ENCODE assay signal across 13 cellular contexts in genomic region chr16:3854740-3855139, GRCh38. TPM values are rescaled to one million over a fixed set of nuclear protein-coding genes. Genes with fewer than 3 reads are reported as not detected.
A peak's percentile ranks its signal among the peaks of the same experiment; 100 is the strongest.
DNase-seq lines count a peak whose midpoint lies in the region; ATAC-seq and TF ChIP-seq lines count a peak whose summit lies in the region.
"Had no signal": no experiment of that assay in that cellular context is flagged by ENCODE, and none has a peak within 500 bp of the region (broad histone marks: within the 10 kb centered on the region; RNA-seq: fewer than 3 reads in every experiment).

No MANE protein-coding gene starts in this region.

- no peaks in the 10 kb centered on the region for H3K9me3 Mint-ChIP-seq in activated naive CD8-positive, alpha-beta T cell treated with anti-CD3 and anti-CD28 coated beads, Interleukin-2, amount 10 ng/mL, durations not matched to agents 7 days and 5 days
- no peaks in the 10 kb centered on the region for H3K9me3 Mint-ChIP-seq in activated naive CD8-positive, alpha-beta T cell treated with anti-CD3 and anti-CD28 coated beads for 36 hours
- no peaks in the 10 kb centered on the region for H3K9me3 Mint-ChIP-seq in type B pancreatic cell
- H3K9me3 Mint-ChIP-seq: activated CD4-positive, alpha-beta T cell treated with anti-CD3 and anti-CD28 coated beads, Interleukin-2, amount 10 ng/mL, durations not matched to agents 7 days and 5 days had no signal

- no peak for TF ChIP-seq EP300 in sigmoid colon (IDR thresholded peaks at IDR 0.05)

- no peak overlapping the region for H3K4me3 Mint-ChIP-seq in activated naive CD8-positive, alpha-beta T cell treated with anti-CD3 and anti-CD28 coated beads, Interleukin-2, amount 10 ng/mL, durations not matched to agents 7 days and 5 days
- no peak overlapping the region for H3K4me3 Mint-ChIP-seq in activated naive CD8-positive, alpha-beta T cell treated with anti-CD3 and anti-CD28 coated beads for 36 hours
- H3K4me3 Mint-ChIP-seq in type B pancreatic cell = peak overlapping the region; percentile 26
- H3K4me3 Mint-ChIP-seq: activated CD4-positive, alpha-beta T cell treated with anti-CD3 and anti-CD28 coated beads, Interleukin-2, amount 10 ng/mL, durations not matched to agents 7 days and 5 days had no signal

- peak overlapping the region; percentile 2 for H3K27ac Mint-ChIP-seq in activated naive CD8-positive, alpha-beta T cell treated with anti-CD3 and anti-CD28 coated beads, Interleukin-2, amount 10 ng/mL, durations not matched to agents 7 days and 5 days
- no peak overlapping the region for H3K27ac Mint-ChIP-seq in activated naive CD8-positive, alpha-beta T cell treated with anti-CD3 and anti-CD28 coated beads for 36 hours
- H3K27ac Mint-ChIP-seq in type B pancreatic cell = peak overlapping the region; percentile 58
- H3K27ac Mint-ChIP-seq: activated CD4-positive, alpha-beta T cell treated with anti-CD3 and anti-CD28 coated beads, Interleukin-2, amount 10 ng/mL, durations not matched to agents 7 days and 5 days had no signal

- no peaks in the 10 kb centered on the region for H3K27me3 Mint-ChIP-seq in activated naive CD8-positive, alpha-beta T cell treated with anti-CD3 and anti-CD28 coated beads, Interleukin-2, amount 10 ng/mL, durations not matched to agents 7 days and 5 days
- H3K27me3 Mint-ChIP-seq in activated naive CD8-positive, alpha-beta T cell treated with anti-CD3 and anti-CD28 coated beads for 36 hours = no peaks in the 10 kb centered on the region
- no peaks in the 10 kb centered on the region for H3K27me3 Mint-ChIP-seq in type B pancreatic cell
- H3K27me3 Mint-ChIP-seq: activated CD4-positive, alpha-beta T cell treated with anti-CD3 and anti-CD28 coated beads, Interleukin-2, amount 10 ng/mL, durations not matched to agents 7 days and 5 days had no signal

- H3K4me1 Mint-ChIP-seq in activated naive CD8-positive, alpha-beta T cell treated with anti-CD3 and anti-CD28 coated beads, Interleukin-2, amount 10 ng/mL, durations not matched to agents 7 days and 5 days = peaks cover 31% of the 10 kb centered on the region
- peaks cover 61% of the 10 kb centered on the region for H3K4me1 Mint-ChIP-seq in activated naive CD8-positive, alpha-beta T cell treated with anti-CD3 and anti-CD28 coated beads for 36 hours
- H3K4me1 Mint-ChIP-seq in type B pancreatic cell (ENCODE audit: unreplicated experiment) = peaks cover 38% of the 10 kb centered on the region

- POLR2A ChIA-PET in activated naive CD8-positive, alpha-beta T cell treated with anti-CD3 and anti-CD28 coated beads, Interleukin-2, amount 10 ng/mL, durations not matched to agents 7 days and 5 days (lab: Charles Lee) = no interaction called here

- intact Hi-C loops in right lobe of liver (cut with DNase I) (no loop called here), sigmoid colon (cut with DNase I) (loop anchor here (5.0 kb wide), 1 partner anchor 52 kb away; no protein-coding TSS in a partner anchor)

- TF ChIP-seq POLR2A in right lobe of liver (IDR thresholded peaks at IDR 0.05) = no peak
- no peak for TF ChIP-seq POLR2A in sigmoid colon (IDR thresholded peaks at IDR 0.05)

- peak overlapping the region in 2 of 3 donors; percentile 34 to 66 for H3K27ac ChIP-seq in right lobe of liver
- peak overlapping the region in 2 of 4 donors; percentile 28 to 30 for H3K27ac ChIP-seq in sigmoid colon

- peaks cover 2% of the 10 kb centered on the region for H3K36me3 Mint-ChIP-seq in activated naive CD8-positive, alpha-beta T cell treated with anti-CD3 and anti-CD28 coated beads, Interleukin-2, amount 10 ng/mL, durations not matched to agents 7 days and 5 days
- H3K36me3 Mint-ChIP-seq in activated naive CD8-positive, alpha-beta T cell treated with anti-CD3 and anti-CD28 coated beads for 36 hours = peaks cover 2% of the 10 kb centered on the region
- peaks cover 8% of the 10 kb centered on the region for H3K36me3 Mint-ChIP-seq in type B pancreatic cell

- H3K4me3 ChIP-seq in right lobe of liver (no peak overlapping the region), sigmoid colon (no peak overlapping the region)

- H3K4me1 ChIP-seq in right lobe of liver (peaks cover 0 to 60% (median 23%) of the 10 kb centered on the region in 4 donors), sigmoid colon (peaks cover 0 to 84% (median 70%) of the 10 kb centered on the region in 4 donors)

- DNase-seq in activated naive CD8-positive, alpha-beta T cell treated with anti-CD3 and anti-CD28 coated beads, Interleukin-2, amount 10 ng/mL, durations not matched to agents 7 days and 5 days = no peak
- DNase-seq in activated naive CD8-positive, alpha-beta T cell treated with anti-CD3 and anti-CD28 coated beads for 36 hours = no peak
- DNase-seq in SKM-1 treated with dmso at 0.1 percent for 144 hours (lab: John Stamatoyannopoulos, UW; ENCODE audit: unreplicated experiment) (peak; percentile 73), right lobe of liver (no peak), type B pancreatic cell (ENCODE audit: extremely low spot score, unreplicated experiment) (no peak), SK-N-DZ (ENCODE audit: low spot score) (no peak), sigmoid colon (no peak)
- DNase-seq: activated CD4-positive, alpha-beta T cell treated with anti-CD3 and anti-CD28 coated beads, Interleukin-2, amount 10 ng/mL, durations not matched to agents 7 days and 5 days; DMS153; effector CD4-positive, alpha-beta T cell; midbrain; PC-3 had no signal

- H3K9me3 ChIP-seq in right lobe of liver (no peaks in the 10 kb centered on the region), sigmoid colon (no peaks in the 10 kb centered on the region)

- H3K27me3 ChIP-seq in right lobe of liver (no peaks in the 10 kb centered on the region), sigmoid colon (no peaks in the 10 kb centered on the region)

- H3K36me3 ChIP-seq in right lobe of liver (peaks cover 0 to 11% (median 6%) of the 10 kb centered on the region in 4 donors), sigmoid colon (peaks cover 0 to 10% (median 9%) of the 10 kb centered on the region in 4 donors)

- WGBS in right lobe of liver (ENCODE audit: insufficient coverage, low coverage, low lambda C conversion rate, missing lambda C conversion rate) = 13% methylated on average over 4 of the region's 4 CpGs
- 53 to 75% methylated on average over 4 of the region's 4 CpGs for WGBS in sigmoid colon, 2 donors

- no peak for ATAC-seq in activated naive CD8-positive, alpha-beta T cell treated with anti-CD3 and anti-CD28 coated beads, Interleukin-2, amount 10 ng/mL, durations not matched to agents 7 days and 5 days (ENCODE audit: low read depth)
- ATAC-seq in right lobe of liver (peak in 2 of 4 donors; percentile 5 to 20), HG03342 (IDR thresholded peaks at IDR 0.05; ENCODE audit: unreplicated experiment) (no peak)
- ATAC-seq: PC-3 had no signal

- no peak for TF ChIP-seq CTCF in right lobe of liver (IDR thresholded peaks at IDR 0.05)
- no peak for TF ChIP-seq CTCF in type B pancreatic cell (conservative IDR thresholded peaks at IDR 0.05)
- TF ChIP-seq CTCF in sigmoid colon (IDR thresholded peaks at IDR 0.05) = no peak

RNA-seq across cellular contexts. Expression of gene CREBBP, which starts 25.8 kb away (rescaled TPM):
- total RNA-seq in activated naive CD8-positive, alpha-beta T cell treated with anti-CD3 and anti-CD28 coated beads, Interleukin-2, amount 10 ng/mL, durations not matched to agents 7 days and 5 days = 10 to 100 TPM; 72.9 to 75.8 TPM
- 10 to 100 TPM; 30.1 to 32.7 TPM for total RNA-seq in activated naive CD8-positive, alpha-beta T cell treated with anti-CD3 and anti-CD28 coated beads for 36 hours
- total RNA-seq in right lobe of liver (10 to 100 TPM; 18.1 to 39.8 (median 29.2) TPM), type B pancreatic cell (ENCODE audit: low replicate concordance) (85.1 and 93.6 TPM in 2 replicates), sigmoid colon (10 to 100 TPM; 39.5 to 85.3 (median 46.4) TPM)
- polyA plus RNA-seq in SK-N-DZ (2014; cell fraction: cytosol; rRNA removed) = 5.2 and 8.9 TPM in 2 replicates
- 2.8 and 6.5 TPM in 2 replicates for polyA plus RNA-seq in SK-N-DZ (2014; cell fraction: nucleus; rRNA removed)
- 10 to 100 TPM in 1 of 3 donors, 1 to 10 TPM in 2; 5.4 to 29.2 (median 7.4) TPM for polyA plus RNA-seq in sigmoid colon
